15 cellular contexts compared by ENCODE assay signal in genomic region chr17:74807925-74808324, GRCh38.
A peak's percentile ranks its signal among the peaks of the same experiment; 100 is the strongest.
DNase-seq lines count a peak whose midpoint lies in the region.
"Had no signal": no experiment of that assay in that cellular context is flagged by ENCODE, and none has a peak within 500 bp of the region (broad histone marks: within the 10 kb centered on the region; RNA-seq: fewer than 3 reads in every experiment).

No MANE protein-coding gene starts in this region.

- no peaks in the 10 kb centered on the region for H3K27me3 ChIP-seq in BLaER1
- H3K27me3 ChIP-seq: esophagus muscularis mucosa, suprapubic skin had no signal

- H3K36me3 ChIP-seq in BLaER1 = peaks cover 4% of the 10 kb centered on the region; the same call in 1 of the 2 replicates

- H3K9me3 ChIP-seq in BLaER1 = no peaks in the 10 kb centered on the region
- H3K9me3 ChIP-seq: esophagus muscularis mucosa, psoas muscle, suprapubic skin had no signal

- H3K4me1 ChIP-seq in BLaER1 = peaks cover 55% of the 10 kb centered on the region
- H3K4me1 ChIP-seq: psoas muscle, suprapubic skin had no signal

- peak; percentile 44 to 54 for DNase-seq in Kasumi-1 (lab: John Stamatoyannopoulos, UW)
- DNase-seq in NCI-H446 (lab: John Stamatoyannopoulos, UW) = peak; percentile 98 to 99
- DNase-seq in UCSD-AML1 (lab: John Stamatoyannopoulos, UW; ENCODE audit: unreplicated experiment) = peak; percentile 18
- DNase-seq in NCI-H1436 treated with DMSO at 0.1 percent for 48 hours (lab: John Stamatoyannopoulos, UW) = no peak
- no peak for DNase-seq in germinal center (ENCODE audit: low spot score)
- no peak for DNase-seq in dedifferentiated amniotic fluid mesenchymal stem cell (ENCODE audit: extremely low spot score)
- no peak for DNase-seq in inferior parietal cortex (ENCODE audit: extremely low spot score)
- DNase-seq: activated CD4-positive, alpha-beta T cell treated with anti-CD3 and anti-CD28 coated beads, Interleukin-2, amount 50 U/mL, for 4 hours; hippocampal formation; naive B cell; psoas muscle; stimulated activated CD4-positive, alpha-beta T cell treated with anti-CD3 and anti-CD28 coated beads, Interleukin-15, amount 100 ng/mL, for 24 hours had no signal

- H3K9ac ChIP-seq in BLaER1 = no peak overlapping the region

- peak overlapping the region; percentile 56 for H3K4me2 ChIP-seq in BLaER1

- no peak overlapping the region for H3K27ac ChIP-seq in BLaER1
- H3K27ac ChIP-seq: esophagus muscularis mucosa, psoas muscle, suprapubic skin had no signal

- H4K20me1 ChIP-seq in BLaER1 = peaks cover 45% of the 10 kb centered on the region

- H3K4me3 ChIP-seq in BLaER1 = no peak overlapping the region
- H3K4me3 ChIP-seq: esophagus muscularis mucosa, psoas muscle, suprapubic skin had no signal

Comparison
In these comparisons a context has a peak if more than half of its experiments do, and no peak if none do; other contexts are left out.
1. DNase-seq: peak in Kasumi-1 (2 of 2), NCI-H446 (2 of 2) and UCSD-AML1 (single experiment); none in NCI-H1436 treated with DMSO at 0.1 percent for 48 hours (single experiment), germinal center (single experiment), dedifferentiated amniotic fluid mesenchymal stem cell (single experiment) and inferior parietal cortex (single experiment).